ENCODE assay signal across 11 cellular contexts in genomic region chr19:42206871-42207755, GRCh38. TPM values are rescaled to one million over a fixed set of nuclear protein-coding genes. Genes with fewer than 3 reads are reported as not detected.
DNase-seq lines count a peak whose midpoint lies in the region; ATAC-seq and TF ChIP-seq lines count a peak whose summit lies in the region.
"Had no signal": no experiment of that assay in that cellular context is flagged by ENCODE, and none has a peak within 500 bp of the region (broad histone marks: within the 10 kb centered on the region; RNA-seq: fewer than 3 reads in every experiment).

No MANE protein-coding gene starts in this region.

- H3K9me3 Mint-ChIP-seq in activated naive CD8-positive, alpha-beta T cell treated with anti-CD3 and anti-CD28 coated beads for 36 hours: no peaks in the 10 kb centered on the region
- H3K9me3 Mint-ChIP-seq: WTC11 had no signal

- H3K4me3 ChIP-seq in AG10803 (ENCODE audit: low read length): no peak overlapping the region
- no peak overlapping the region for H3K4me3 ChIP-seq in HFF-Myc (replicated peaks; ENCODE audit: low read depth, low read length)
- H3K4me3 ChIP-seq in lower lobe of right lung: no peak overlapping the region
- H3K4me3 ChIP-seq: tibial nerve had no signal

- H3K36me3 Mint-ChIP-seq in activated naive CD8-positive, alpha-beta T cell treated with anti-CD3 and anti-CD28 coated beads for 36 hours: peaks cover 26% of the 10 kb centered on the region

- peaks cover 37% of the 10 kb centered on the region for H3K4me1 ChIP-seq in lower lobe of right lung
- H3K4me1 ChIP-seq: tibial nerve had no signal

- H3K27me3 Mint-ChIP-seq in activated naive CD8-positive, alpha-beta T cell treated with anti-CD3 and anti-CD28 coated beads for 36 hours: no peaks in the 10 kb centered on the region

- no peaks in the 10 kb centered on the region for H3K9me3 ChIP-seq in lower lobe of right lung
- H3K9me3 ChIP-seq: tibial nerve had no signal

- TF ChIP-seq CTCF in AG10803 (conservative IDR thresholded peaks at IDR 0.05; ENCODE audit: low read length) (no peak), HFF-Myc (IDR thresholded peaks at IDR 0.05; ENCODE audit: low read depth, low read length, missing control alignments) (no peak), lower lobe of right lung (IDR thresholded peaks at IDR 0.05) (no peak)

- DNase-seq in AG10803 (ENCODE audit: low read depth) (peak; percentile 36), HFF-Myc (ENCODE audit: extremely low read depth, low read depth) (peak; percentile 40), lower lobe of right lung (no peak), hippocampal formation (lab: John Stamatoyannopoulos, UW) (no peak), NCI-H1105 (lab: John Stamatoyannopoulos, UW) (no peak)
- DNase-seq in activated naive CD8-positive, alpha-beta T cell treated with anti-CD3 and anti-CD28 coated beads for 36 hours: no peak
- no peak for DNase-seq in stimulated activated CD4-positive, alpha-beta T cell treated with anti-CD3 and anti-CD28 coated beads, Interleukin-2, amount 100 ng/mL, for 24 hours
- DNase-seq: NCI-H446 treated with DMSO at 0.1 percent for 48 hours had no signal

- peaks cover 98% of the 10 kb centered on the region for H3K36me3 ChIP-seq in lower lobe of right lung

- peak overlapping the region; percentile 60 for H3K27ac ChIP-seq in lower lobe of right lung

- no peaks in the 10 kb centered on the region for H3K27me3 ChIP-seq in lower lobe of right lung (ENCODE audit: low read depth)
- H3K27me3 ChIP-seq: tibial nerve had no signal

- intact Hi-C loops in lower lobe of right lung (cut with DNase I): no loop called here

- ATAC-seq in lower lobe of right lung: no peak
- no peak for ATAC-seq in GM19395 (IDR thresholded peaks at IDR 0.05; ENCODE audit: unreplicated experiment)
- ATAC-seq: WTC11 had no signal

- H3K27ac Mint-ChIP-seq in activated naive CD8-positive, alpha-beta T cell treated with anti-CD3 and anti-CD28 coated beads for 36 hours: peak overlapping the region; percentile 57

- no peak overlapping the region for H3K4me3 Mint-ChIP-seq in activated naive CD8-positive, alpha-beta T cell treated with anti-CD3 and anti-CD28 coated beads for 36 hours
- H3K4me3 Mint-ChIP-seq: WTC11 had no signal

- peaks cover 34% of the 10 kb centered on the region for H3K4me1 Mint-ChIP-seq in activated naive CD8-positive, alpha-beta T cell treated with anti-CD3 and anti-CD28 coated beads for 36 hours

RNA-seq across cellular contexts. Expression of gene DEDD2, which starts 10.4 kb away (rescaled TPM):
- total RNA-seq in activated naive CD8-positive, alpha-beta T cell treated with anti-CD3 and anti-CD28 coated beads for 36 hours: 10 to 100 TPM; 16.2 to 17.6 TPM
- total RNA-seq in lower lobe of right lung: 35.6 TPM

RNA-seq across cellular contexts. Expression of gene ZNF526, which starts 13.0 kb away (rescaled TPM):
- total RNA-seq in activated naive CD8-positive, alpha-beta T cell treated with anti-CD3 and anti-CD28 coated beads for 36 hours: 10 to 100 TPM; 12.1 to 14.5 TPM
- 11.7 TPM for total RNA-seq in lower lobe of right lung

RNA-seq across cellular contexts. Expression of gene GSK3A, which starts 35.3 kb away (rescaled TPM):
- total RNA-seq in activated naive CD8-positive, alpha-beta T cell treated with anti-CD3 and anti-CD28 coated beads for 36 hours: 10 to 100 TPM; 38.2 to 39.0 TPM
- total RNA-seq in lower lobe of right lung: 39.8 TPM

RNA-seq across cellular contexts. Expression of gene ERF, which starts 47.8 kb away (rescaled TPM):
- 10 to 100 TPM; 62.9 to 66.0 TPM for total RNA-seq in activated naive CD8-positive, alpha-beta T cell treated with anti-CD3 and anti-CD28 coated beads for 36 hours
- 35.8 TPM for total RNA-seq in lower lobe of right lung

Comparison
In these comparisons a context has a peak if more than half of its experiments do, and no peak if none do; other contexts are left out.
1. DNase-seq: peak in AG10803 (single experiment) and HFF-Myc (single experiment); none in activated naive CD8-positive, alpha-beta T cell treated with anti-CD3 and anti-CD28 coated beads for 36 hours (single experiment), lower lobe of right lung (single experiment), stimulated activated CD4-positive, alpha-beta T cell treated with anti-CD3 and anti-CD28 coated beads, Interleukin-2, amount 100 ng/mL, for 24 hours (0 of 2), hippocampal formation (0 of 2) and NCI-H1105 (single experiment).